ENCODE assay signal across 1 cellular context in the genomic region with DNA sequence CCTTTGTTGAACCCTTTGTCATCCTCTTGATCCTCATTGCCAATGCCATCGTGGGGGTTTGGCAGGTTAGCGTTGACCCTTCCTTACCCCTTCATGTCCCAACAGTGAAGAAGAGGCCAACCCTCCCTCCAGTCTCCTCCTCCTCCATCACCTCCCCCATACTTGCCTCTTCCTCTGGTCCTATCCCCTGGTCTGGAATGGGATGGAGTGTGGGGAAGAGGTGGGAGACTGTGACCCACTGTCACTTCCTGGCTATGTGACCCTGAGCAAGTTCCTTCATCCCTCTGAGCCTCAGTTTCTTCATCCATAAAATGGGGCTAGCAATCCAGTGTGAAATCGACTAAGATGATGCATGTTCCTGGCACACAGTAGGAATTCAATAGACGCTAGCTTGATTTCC.
TF ChIP-seq lines count a peak whose summit lies in the region.

No MANE protein-coding gene starts in this region.

TF ChIP-seq in IMR-90, 13 proteins besides CTCF, POLR2A, EP300 and RAD21:
- TF ChIP-seq NFE2L2 (IDR thresholded peaks at IDR 0.05; ENCODE audit: low read depth, low read length) = no peak
- no peak for TF ChIP-seq SMC3 (IDR thresholded peaks at IDR 0.05; ENCODE audit: low read depth, low read length)
- no peak for TF ChIP-seq MXI1 (IDR thresholded peaks at IDR 0.05; ENCODE audit: borderline replicate concordance, low read depth, low read length)
- TF ChIP-seq MAZ (IDR thresholded peaks at IDR 0.05; ENCODE audit: borderline replicate concordance, low read depth, low read length) = no peak
- no peak for TF ChIP-seq RFX5 (IDR thresholded peaks at IDR 0.05; ENCODE audit: low read depth, low read length)
- no peak for TF ChIP-seq MAFK (IDR thresholded peaks at IDR 0.05; ENCODE audit: low read depth, low read length)
- TF ChIP-seq, protein P1, sequence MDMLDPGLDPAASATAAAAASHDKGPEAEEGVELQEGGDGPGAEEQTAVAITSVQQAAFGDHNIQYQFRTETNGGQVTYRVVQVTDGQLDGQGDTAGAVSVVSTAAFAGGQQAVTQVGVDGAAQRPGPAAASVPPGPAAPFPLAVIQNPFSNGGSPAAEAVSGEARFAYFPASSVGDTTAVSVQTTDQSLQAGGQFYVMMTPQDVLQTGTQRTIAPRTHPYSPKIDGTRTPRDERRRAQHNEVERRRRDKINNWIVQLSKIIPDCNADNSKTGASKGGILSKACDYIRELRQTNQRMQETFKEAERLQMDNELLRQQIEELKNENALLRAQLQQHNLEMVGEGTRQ (IDR thresholded peaks at IDR 0.05; ENCODE audit: low read depth, low read length) = no peak
- no peak for TF ChIP-seq FOS (IDR thresholded peaks at IDR 0.05; ENCODE audit: low read depth, low read length)
- no peak for TF ChIP-seq RCOR1 (IDR thresholded peaks at IDR 0.05; ENCODE audit: insufficient replicate concordance, low read length)
- no peak for TF ChIP-seq BHLHE40 (IDR thresholded peaks at IDR 0.05; ENCODE audit: low read depth, low read length)
- TF ChIP-seq, protein P2, sequence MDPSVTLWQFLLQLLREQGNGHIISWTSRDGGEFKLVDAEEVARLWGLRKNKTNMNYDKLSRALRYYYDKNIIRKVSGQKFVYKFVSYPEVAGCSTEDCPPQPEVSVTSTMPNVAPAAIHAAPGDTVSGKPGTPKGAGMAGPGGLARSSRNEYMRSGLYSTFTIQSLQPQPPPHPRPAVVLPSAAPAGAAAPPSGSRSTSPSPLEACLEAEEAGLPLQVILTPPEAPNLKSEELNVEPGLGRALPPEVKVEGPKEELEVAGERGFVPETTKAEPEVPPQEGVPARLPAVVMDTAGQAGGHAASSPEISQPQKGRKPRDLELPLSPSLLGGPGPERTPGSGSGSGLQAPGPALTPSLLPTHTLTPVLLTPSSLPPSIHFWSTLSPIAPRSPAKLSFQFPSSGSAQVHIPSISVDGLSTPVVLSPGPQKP (IDR thresholded peaks at IDR 0.05; ENCODE audit: borderline replicate concordance, low read depth, low read length) = no peak
- TF ChIP-seq CEBPB (IDR thresholded peaks at IDR 0.05; ENCODE audit: low read depth, low read length) = no peak
- no peak for TF ChIP-seq CHD1 (IDR thresholded peaks at IDR 0.05; ENCODE audit: low read depth, low read length)
